Comparison of ENCODE assay signal across 8 cellular contexts in genomic region chr2:55111570-55112228, GRCh38.
DNase-seq lines count a peak whose midpoint lies in the region; ATAC-seq and TF ChIP-seq lines count a peak whose summit lies in the region.

No MANE protein-coding gene starts in this region.

- H3K27ac Mint-ChIP-seq in activated CD4-positive, alpha-beta memory T cell treated with anti-CD3 and anti-CD28 coated beads for 36 hours, result no peak overlapping the region

- peak overlapping the region; percentile 81 for H3K27ac ChIP-seq in brain microvascular endothelial cell
- H3K27ac ChIP-seq in stomach, result peak overlapping the region; percentile 34 to 87 (median 84)

- H3K4me3 ChIP-seq in brain microvascular endothelial cell (ENCODE audit: low read depth, low read length) (no peak overlapping the region), kidney epithelial cell (ENCODE audit: low read depth, low read length) (no peak overlapping the region), stomach (no peak overlapping the region)

- no peak overlapping the region for H3K4me3 Mint-ChIP-seq in activated CD4-positive, alpha-beta memory T cell treated with anti-CD3 and anti-CD28 coated beads for 36 hours

- ATAC-seq in GM18868 (IDR thresholded peaks at IDR 0.05; ENCODE audit: unreplicated experiment) (peak; percentile 68), HG02852 (IDR thresholded peaks at IDR 0.05; ENCODE audit: unreplicated experiment) (no peak), HG03439 (IDR thresholded peaks at IDR 0.05; ENCODE audit: unreplicated experiment) (no peak)

- POLR2A ChIA-PET in activated CD4-positive, alpha-beta memory T cell treated with anti-CD3 and anti-CD28 coated beads for 36 hours (lab: Charles Lee), result no interaction called here

- H3K36me3 ChIP-seq in brain microvascular endothelial cell (replicated peaks) (no peaks in the 10 kb centered on the region), kidney epithelial cell (ENCODE audit: control insufficient read depth, insufficient read depth, low read length) (no peaks in the 10 kb centered on the region), stomach (no peaks in the 10 kb centered on the region)

- TF ChIP-seq POLR2A in stomach (IDR thresholded peaks at IDR 0.05), result no peak

- H3K27me3 ChIP-seq in brain microvascular endothelial cell (replicated peaks) (no peaks in the 10 kb centered on the region), kidney epithelial cell (ENCODE audit: control insufficient read depth, insufficient read depth, low read length) (no peaks in the 10 kb centered on the region), stomach (no peaks in the 10 kb centered on the region)

- intact Hi-C loops in stomach (cut with DNase I; ENCODE audit: low total_unique reads), result no loop called here
- intact Hi-C loops in activated CD4-positive, alpha-beta memory T cell treated with anti-CD3 and anti-CD28 coated beads for 36 hours (cut with micrococcal nuclease), result no loop called here

- H3K36me3 Mint-ChIP-seq in activated CD4-positive, alpha-beta memory T cell treated with anti-CD3 and anti-CD28 coated beads for 36 hours, result no peaks in the 10 kb centered on the region

- H3K4me1 ChIP-seq in stomach, result peaks cover 16 to 90% (median 55%) of the 10 kb centered on the region in 4 donors

- DNase-seq in NCI-H446 treated with DMSO at 0.1 percent for 48 hours (lab: John Stamatoyannopoulos, UW) (peak; percentile 72), brain microvascular endothelial cell (peak; percentile 94), kidney epithelial cell (ENCODE audit: low read depth) (peak; percentile 92), stomach (peak; percentile 48)
- no peak for DNase-seq in activated CD4-positive, alpha-beta memory T cell treated with anti-CD3 and anti-CD28 coated beads for 36 hours

- H3K9me3 Mint-ChIP-seq in activated CD4-positive, alpha-beta memory T cell treated with anti-CD3 and anti-CD28 coated beads for 36 hours, result no peaks in the 10 kb centered on the region

- no peaks in the 10 kb centered on the region for H3K4me1 Mint-ChIP-seq in activated CD4-positive, alpha-beta memory T cell treated with anti-CD3 and anti-CD28 coated beads for 36 hours (ENCODE audit: low read depth)

- no peak for TF ChIP-seq CTCF in brain microvascular endothelial cell (IDR thresholded peaks at IDR 0.05; ENCODE audit: low read depth, low read length, missing control alignments)
- no peak for TF ChIP-seq CTCF in kidney epithelial cell (IDR thresholded peaks at IDR 0.05; ENCODE audit: insufficient read depth, low read length, poor library complexity, severe bottlenecking)
- no peak for TF ChIP-seq CTCF in stomach (IDR thresholded peaks at IDR 0.05)

- no peak for TF ChIP-seq EP300 in stomach (IDR thresholded peaks at IDR 0.05)

- no peaks in the 10 kb centered on the region for H3K27me3 Mint-ChIP-seq in activated CD4-positive, alpha-beta memory T cell treated with anti-CD3 and anti-CD28 coated beads for 36 hours

- in situ Hi-C loops in brain microvascular endothelial cell (cut with HindIII; ENCODE audit: low pct_ligation_motif_present, low sequenced_read_pairs), result no loop called here

- CTCF ChIA-PET in activated CD4-positive, alpha-beta memory T cell treated with anti-CD3 and anti-CD28 coated beads for 36 hours (lab: Charles Lee), result no interaction called here

- WGBS in stomach, 5 donors, result 60 to 83% (median 72%) methylated on average over 11 of the region's 11 CpGs

- H3K9me3 ChIP-seq in stomach, result no peaks in the 10 kb centered on the region
